Comparison of ENCODE assay signal across 1 cellular context in the genomic region with DNA sequence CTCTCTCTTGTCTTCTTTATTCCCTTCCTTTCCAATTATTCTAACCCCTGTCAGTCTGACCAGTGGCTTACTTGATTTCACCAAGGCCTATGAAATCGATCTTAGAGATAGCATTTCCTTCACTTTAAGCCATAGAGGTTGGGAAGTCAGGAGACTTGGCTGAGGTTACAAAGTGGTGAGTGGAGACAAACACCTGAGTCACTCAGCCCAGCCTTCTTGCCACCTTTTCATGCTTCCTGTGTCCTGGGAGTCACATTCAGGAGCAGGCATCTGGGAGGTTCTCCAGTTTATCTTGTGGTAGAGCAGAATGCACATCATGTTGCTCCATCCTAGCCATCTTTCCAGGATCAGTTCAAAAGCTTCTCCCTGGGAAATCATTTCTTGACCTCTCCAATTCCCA.
TF ChIP-seq lines count a peak whose summit lies in the region.

No MANE protein-coding gene starts in this region.

TF ChIP-seq in HCT116, 20 proteins besides CTCF, POLR2A, EP300 and RAD21:
- TF ChIP-seq REST (IDR thresholded peaks at IDR 0.05; ENCODE audit: low read depth) (no peak), SIN3A (IDR thresholded peaks at IDR 0.05; ENCODE audit: low read depth) (no peak), SRF (IDR thresholded peaks at IDR 0.05; ENCODE audit: low read depth) (no peak), SP1 (IDR thresholded peaks at IDR 0.05; ENCODE audit: low read depth) (peak; percentile 72), ELF1 (IDR thresholded peaks at IDR 0.05; ENCODE audit: borderline replicate concordance, low read depth) (no peak), EZH2phosphoT487 (IDR thresholded peaks at IDR 0.05; ENCODE audit: borderline replicate concordance) (no peak), CEBPB (IDR thresholded peaks at IDR 0.05; ENCODE audit: low read depth) (no peak), YY1 (IDR thresholded peaks at IDR 0.05; ENCODE audit: extremely low read depth, insufficient replicate concordance, low read depth, low read length) (no peak), ZNF274 (IDR thresholded peaks at IDR 0.05; ENCODE audit: low read depth, low read length) (no peak), FOSL1 (IDR thresholded peaks at IDR 0.05; ENCODE audit: low read depth) (peak; percentile 51; the same call in 1 of the 2 replicates), POLR2AphosphoS5 (IDR thresholded peaks at IDR 0.05; ENCODE audit: low read depth, low read length) (peak; percentile 30; the same call in 1 of the 2 replicates), EGR1 (IDR thresholded peaks at IDR 0.05; ENCODE audit: low read depth) (no peak), JUND (IDR thresholded peaks at IDR 0.05) (peak; percentile 55), CBX3 (IDR thresholded peaks at IDR 0.05; ENCODE audit: low read depth) (peak; percentile 68; the same call in 1 of the 2 replicates)
- TF ChIP-seq, protein P1, sequence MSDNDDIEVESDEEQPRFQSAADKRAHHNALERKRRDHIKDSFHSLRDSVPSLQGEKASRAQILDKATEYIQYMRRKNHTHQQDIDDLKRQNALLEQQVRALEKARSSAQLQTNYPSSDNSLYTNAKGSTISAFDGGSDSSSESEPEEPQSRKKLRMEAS (IDR thresholded peaks at IDR 0.05) = peak; percentile 54; the same call in 1 of the 2 replicates
